Comparison of ENCODE assay signal across 11 cellular contexts in the genomic region with DNA sequence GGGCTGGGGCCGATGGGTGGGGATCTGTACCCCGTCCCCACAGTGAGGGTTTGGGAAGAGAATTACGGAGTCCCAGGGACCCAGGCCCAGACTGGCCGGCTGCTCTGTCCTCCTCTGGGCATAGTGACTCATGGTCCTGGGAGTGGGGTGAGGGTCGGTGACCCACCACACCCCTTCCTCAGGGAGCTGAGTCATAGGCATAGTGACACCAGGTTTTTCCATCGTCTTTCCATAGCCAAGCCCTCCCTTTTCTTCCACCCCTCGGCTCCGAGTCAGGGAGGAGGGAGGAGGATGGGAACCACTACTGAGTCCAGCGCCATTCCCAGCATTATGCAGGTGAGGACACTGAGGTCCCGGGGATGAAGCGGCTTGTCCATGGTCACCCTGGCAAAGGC. TPM values are rescaled to one million over a fixed set of nuclear protein-coding genes. Genes with fewer than 3 reads are reported as not detected.
DNase-seq lines count a peak whose midpoint lies in the region; ATAC-seq and TF ChIP-seq lines count a peak whose summit lies in the region.
"Had no signal": no experiment of that assay in that cellular context is flagged by ENCODE, and none has a peak within 500 bp of the region (broad histone marks: within the 10 kb centered on the region; RNA-seq: fewer than 3 reads in every experiment).

No MANE protein-coding gene starts in this region.

- DNase-seq in GM23248 (peak; percentile 75), brain microvascular endothelial cell (peak; percentile 6), hepatocyte (ENCODE audit: low spot score) (peak; percentile 37), GDM1 (lab: John Stamatoyannopoulos, UW) (no peak)
- no peak for DNase-seq in activated effector memory CD4-positive, alpha-beta T cell treated with Interleukin-2 at 50 U/mL for 16 hours
- DNase-seq in stimulated activated effector memory CD8-positive, alpha-beta T cell treated with anti-CD3 and anti-CD28 coated beads, Interleukin-12 subunit alpha, Interleukin-12 subunit beta, amount 100 ng/mL, for 72 hours (ENCODE audit: low spot score in 2 of 2), result no peak
- DNase-seq in activated T-helper 2 cell treated with anti-CD3 and anti-CD28 coated beads, Interferon-gamma antibody, Interleukin-2, Interleukin-4, amounts not matched to agents 10 μg/mL and 5 μg/mL and 100 μg/mL, durations not matched to agents 14 hours and 24 hours and 36 hours (ENCODE audit: low spot score), result no peak
- DNase-seq: activated effector memory CD4-positive, alpha-beta T cell treated with anti-CD3 and anti-CD28 coated beads, Interleukin-2, amount 50 U/mL, for 16 hours; DMS153; NCI-H524 treated with DMSO at 0.1 percent for 48 hours had no signal

- peak overlapping the region; percentile 37 for H3K4me2 ChIP-seq in GM23248 (ENCODE audit: unreplicated experiment)
- H3K4me2 ChIP-seq in hepatocyte, result no peak overlapping the region

- H3K36me3 Mint-ChIP-seq in stimulated activated effector memory CD8-positive, alpha-beta T cell treated with anti-CD3 and anti-CD28 coated beads, Interleukin-12 subunit alpha, Interleukin-12 subunit beta, amount 100 ng/mL, for 72 hours, result no peaks in the 10 kb centered on the region
- H3K36me3 Mint-ChIP-seq in activated T-helper 2 cell treated with anti-CD3 and anti-CD28 coated beads, Interferon-gamma antibody, Interleukin-2, Interleukin-4, amounts not matched to agents 10 μg/mL and 5 μg/mL and 100 μg/mL, durations not matched to agents 14 hours and 24 hours and 36 hours (ENCODE audit: low read depth), result no peaks in the 10 kb centered on the region

- peaks cover 2% of the 10 kb centered on the region for H3K27me3 Mint-ChIP-seq in activated T-helper 2 cell treated with anti-CD3 and anti-CD28 coated beads, Interferon-gamma antibody, Interleukin-2, Interleukin-4, amounts not matched to agents 10 μg/mL and 5 μg/mL and 100 μg/mL, durations not matched to agents 14 hours and 24 hours and 36 hours (ENCODE audit: low read depth)

- peaks cover 8% of the 10 kb centered on the region for H3K4me1 Mint-ChIP-seq in stimulated activated effector memory CD8-positive, alpha-beta T cell treated with anti-CD3 and anti-CD28 coated beads, Interleukin-12 subunit alpha, Interleukin-12 subunit beta, amount 100 ng/mL, for 72 hours
- no peaks in the 10 kb centered on the region for H3K4me1 Mint-ChIP-seq in activated T-helper 2 cell treated with anti-CD3 and anti-CD28 coated beads, Interferon-gamma antibody, Interleukin-2, Interleukin-4, amounts not matched to agents 10 μg/mL and 5 μg/mL and 100 μg/mL, durations not matched to agents 14 hours and 24 hours and 36 hours (ENCODE audit: low read depth)

- WGBS in GM23248 (ENCODE audit: low coverage in 1 of 2, low lambda C conversion rate in 2 of 2, missing lambda C conversion rate in 2 of 2), 2 experiments, result 10 to 13% methylated on average over 11 of the region's 11 CpGs
- WGBS in hepatocyte (ENCODE audit: low lambda C conversion rate, missing lambda C conversion rate), result 69% methylated on average over 9 of the region's 11 CpGs

- H3K9me3 Mint-ChIP-seq in stimulated activated effector memory CD8-positive, alpha-beta T cell treated with anti-CD3 and anti-CD28 coated beads, Interleukin-12 subunit alpha, Interleukin-12 subunit beta, amount 100 ng/mL, for 72 hours, result no peaks in the 10 kb centered on the region
- H3K9me3 Mint-ChIP-seq in activated T-helper 2 cell treated with anti-CD3 and anti-CD28 coated beads, Interferon-gamma antibody, Interleukin-2, Interleukin-4, amounts not matched to agents 10 μg/mL and 5 μg/mL and 100 μg/mL, durations not matched to agents 14 hours and 24 hours and 36 hours, result no peaks in the 10 kb centered on the region

- no peaks in the 10 kb centered on the region for H3K27me3 ChIP-seq in GM23248 (replicated peaks; ENCODE audit: insufficient read depth)
- peaks cover 4% of the 10 kb centered on the region for H3K27me3 ChIP-seq in brain microvascular endothelial cell (replicated peaks)
- no peaks in the 10 kb centered on the region for H3K27me3 ChIP-seq in hepatocyte

- no peaks in the 10 kb centered on the region for H3K79me2 ChIP-seq in GM23248 (ENCODE audit: insufficient read depth)
- no peaks in the 10 kb centered on the region for H3K79me2 ChIP-seq in hepatocyte

- H3K9me2 ChIP-seq in GM23248 (ENCODE audit: insufficient read depth) (no peaks in the 10 kb centered on the region), hepatocyte (replicated peaks; ENCODE audit: insufficient read depth) (no peaks in the 10 kb centered on the region)

- H3K9ac ChIP-seq in GM23248, result peak overlapping the region; percentile 65

- no peaks in the 10 kb centered on the region for H3K9me3 ChIP-seq in GM23248 (ENCODE audit: low read depth)
- no peaks in the 10 kb centered on the region for H3K9me3 ChIP-seq in hepatocyte (ENCODE audit: low read depth)

- H3K27ac ChIP-seq in GM23248 (no peak overlapping the region), brain microvascular endothelial cell (no peak overlapping the region), hepatocyte (no peak overlapping the region), skin epidermis (peak overlapping the region in 12 of 21 experiments; percentile 15 to 92 (median 74))

- intact Hi-C loops in activated T-helper 2 cell treated with anti-CD3 and anti-CD28 coated beads, Interferon-gamma antibody, Interleukin-2, Interleukin-4, amounts not matched to agents 10 μg/mL and 5 μg/mL and 100 μg/mL, durations not matched to agents 14 hours and 24 hours and 36 hours (cut with micrococcal nuclease), result no loop called here

- H3K4me3 ChIP-seq in GM23248 (no peak overlapping the region), brain microvascular endothelial cell (ENCODE audit: low read depth, low read length) (no peak overlapping the region), hepatocyte (no peak overlapping the region), skin epidermis (no peak overlapping the region)

- H3K4me3 Mint-ChIP-seq in stimulated activated effector memory CD8-positive, alpha-beta T cell treated with anti-CD3 and anti-CD28 coated beads, Interleukin-12 subunit alpha, Interleukin-12 subunit beta, amount 100 ng/mL, for 72 hours, result no peak overlapping the region
- H3K4me3 Mint-ChIP-seq in activated T-helper 2 cell treated with anti-CD3 and anti-CD28 coated beads, Interferon-gamma antibody, Interleukin-2, Interleukin-4, amounts not matched to agents 10 μg/mL and 5 μg/mL and 100 μg/mL, durations not matched to agents 14 hours and 24 hours and 36 hours (ENCODE audit: low read depth), result no peak overlapping the region

- no peak for ATAC-seq in stimulated activated effector memory CD8-positive, alpha-beta T cell treated with anti-CD3 and anti-CD28 coated beads, Interleukin-12 subunit alpha, Interleukin-12 subunit beta, amount 100 ng/mL, for 72 hours

- in situ Hi-C loops in GM23248 (cut with MboI), result no loop called here
- in situ Hi-C loops in brain microvascular endothelial cell (cut with HindIII; ENCODE audit: low pct_ligation_motif_present, low sequenced_read_pairs), result no loop called here

- peaks cover 19% of the 10 kb centered on the region for H3K4me1 ChIP-seq in GM23248 (ENCODE audit: insufficient read depth)
- peaks cover 6% of the 10 kb centered on the region for H3K4me1 ChIP-seq in hepatocyte (ENCODE audit: insufficient read depth)

- H3K36me3 ChIP-seq in GM23248 (ENCODE audit: low read depth) (no peaks in the 10 kb centered on the region), brain microvascular endothelial cell (replicated peaks) (no peaks in the 10 kb centered on the region), hepatocyte (replicated peaks; ENCODE audit: insufficient read depth, low read depth) (no peaks in the 10 kb centered on the region)

- H3K27ac Mint-ChIP-seq in stimulated activated effector memory CD8-positive, alpha-beta T cell treated with anti-CD3 and anti-CD28 coated beads, Interleukin-12 subunit alpha, Interleukin-12 subunit beta, amount 100 ng/mL, for 72 hours, result no peak overlapping the region
- H3K27ac Mint-ChIP-seq in activated T-helper 2 cell treated with anti-CD3 and anti-CD28 coated beads, Interferon-gamma antibody, Interleukin-2, Interleukin-4, amounts not matched to agents 10 μg/mL and 5 μg/mL and 100 μg/mL, durations not matched to agents 14 hours and 24 hours and 36 hours, result no peak overlapping the region

- H4K20me1 ChIP-seq in GM23248 (ENCODE audit: insufficient read depth) (no peaks in the 10 kb centered on the region), hepatocyte (ENCODE audit: insufficient read depth, poor library complexity, severe bottlenecking) (no peaks in the 10 kb centered on the region)

- TF ChIP-seq CTCF in brain microvascular endothelial cell (IDR thresholded peaks at IDR 0.05; ENCODE audit: low read depth, low read length, missing control alignments), result no peak
- no peak for TF ChIP-seq CTCF in hepatocyte (IDR thresholded peaks at IDR 0.05; ENCODE audit: poor library complexity)

- no peaks in the 10 kb centered on the region for H3F3A ChIP-seq in GM23248 (ENCODE audit: insufficient read depth)

- H2AFZ ChIP-seq in GM23248 (peak overlapping the region; percentile 35; the same call in 1 of the 2 replicates), hepatocyte (no peak overlapping the region)

RNA-seq across cellular contexts. Expression of gene CYP21A2, which starts 8.9 kb away (rescaled TPM):
- not detected in 2 replicates for total RNA-seq in GM23248 (2014; rRNA removed; shearing (Covaris generic))
- polyA plus RNA-seq in GM23248 (2016; fragmentation: Nextera tagmentation; extraction: Ambion mirVana) (not detected in 2 replicates), hepatocyte (1.7 and 2.4 TPM in 2 replicates)
- 0.12 and 1.4 TPM in 2 replicates for total RNA-seq in hepatocyte
- 0.25 and 0.39 TPM in 2 replicates for total RNA-seq in activated T-helper 2 cell treated with anti-CD3 and anti-CD28 coated beads, Interferon-gamma antibody, Interleukin-2, Interleukin-4, amounts not matched to agents 10 μg/mL and 5 μg/mL and 100 μg/mL, durations not matched to agents 14 hours and 24 hours and 36 hours

RNA-seq across cellular contexts. Expression of gene C4B, which starts 32.5 kb away (rescaled TPM):
- 4.5 and 6.4 TPM in 2 replicates for total RNA-seq in GM23248 (2014; rRNA removed; shearing (Covaris generic))
- polyA plus RNA-seq in GM23248 (2016; fragmentation: Nextera tagmentation; extraction: Ambion mirVana) (1.1 and 2.6 TPM in 2 replicates), hepatocyte (78.0 and 80.0 TPM in 2 replicates)
- 57.5 and 68.9 TPM in 2 replicates for total RNA-seq in hepatocyte
- 2.9 and 4.2 TPM in 2 replicates for total RNA-seq in activated T-helper 2 cell treated with anti-CD3 and anti-CD28 coated beads, Interferon-gamma antibody, Interleukin-2, Interleukin-4, amounts not matched to agents 10 μg/mL and 5 μg/mL and 100 μg/mL, durations not matched to agents 14 hours and 24 hours and 36 hours

Comparison
In these comparisons a context has a peak if more than half of its experiments do, and no peak if none do; other contexts are left out.
1. DNase-seq: peak in GM23248 (single experiment), brain microvascular endothelial cell (single experiment) and hepatocyte (single experiment); none in activated effector memory CD4-positive, alpha-beta T cell treated with Interleukin-2 at 50 U/mL for 16 hours (single experiment), GDM1 (single experiment), stimulated activated effector memory CD8-positive, alpha-beta T cell treated with anti-CD3 and anti-CD28 coated beads, Interleukin-12 subunit alpha, Interleukin-12 subunit beta, amount 100 ng/mL, for 72 hours (0 of 2) and activated T-helper 2 cell treated with anti-CD3 and anti-CD28 coated beads, Interferon-gamma antibody, Interleukin-2, Interleukin-4, amounts not matched to agents 10 μg/mL and 5 μg/mL and 100 μg/mL, durations not matched to agents 14 hours and 24 hours and 36 hours (single experiment).
2. H3K27ac ChIP-seq: peak in skin epidermis (12 of 21); none in GM23248 (single experiment), brain microvascular endothelial cell (single experiment) and hepatocyte (single experiment).